9 cellular contexts compared by ENCODE assay signal in the genomic region with DNA sequence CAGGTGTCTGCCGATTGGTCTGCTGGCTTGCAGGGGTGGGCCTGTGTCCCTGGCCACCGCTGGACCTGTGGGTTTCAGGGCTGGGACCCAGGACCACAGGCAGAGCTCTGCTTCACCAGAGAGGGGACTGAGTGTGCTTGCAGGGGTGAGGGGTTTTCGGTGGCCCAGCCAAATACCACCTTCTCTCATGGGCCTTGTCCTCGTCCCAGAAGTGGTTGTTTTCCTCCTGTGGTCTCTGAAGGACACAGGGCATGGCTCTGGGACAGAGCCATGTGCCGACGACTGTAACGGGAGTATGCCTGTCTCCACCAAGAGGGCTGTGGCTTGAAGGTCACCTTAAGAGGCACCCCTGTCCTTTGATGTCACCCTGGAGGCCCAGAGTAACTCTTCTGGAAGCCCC. TPM values are rescaled to one million over a fixed set of nuclear protein-coding genes. Genes with fewer than 3 reads are reported as not detected.
DNase-seq lines count a peak whose midpoint lies in the region; ATAC-seq and TF ChIP-seq lines count a peak whose summit lies in the region.
"Not testable (repeated sequence)": the region's sequence is repeated elsewhere in the genome, so short reads cannot be mapped to it uniquely, and the experiment has no call there.
"Had no signal": no experiment of that assay in that cellular context is flagged by ENCODE, and none has a peak within 500 bp of the region (broad histone marks: within the 10 kb centered on the region; RNA-seq: fewer than 3 reads in every experiment).

No MANE protein-coding gene starts in this region.

- H3K79me1 ChIP-seq in IMR-90 (ENCODE audit: low read depth in 1 of 2, low read length in 2 of 2): not testable (repeated sequence)

- 0 out of 2 replicates have a peak overlapping the region, but pooled peaks have one; percentile 46 for H2BK120ac ChIP-seq in IMR-90 (ENCODE audit: low read depth, low read length)

- peak overlapping the region; percentile 20; the same call in 1 of the 2 replicates for H3K4ac ChIP-seq in IMR-90 (ENCODE audit: low read depth, low read length)

- H3K56ac ChIP-seq in IMR-90 (ENCODE audit: extremely low read depth, insufficient read depth, low read length): not testable (repeated sequence)

- H4K8ac ChIP-seq in IMR-90 (ENCODE audit: low read depth in 2 of 2, low read length in 2 of 2): not testable (repeated sequence)

- H3K27me3 ChIP-seq in IMR-90 (ENCODE audit: control insufficient read depth, insufficient read depth, low read length); Karpas-422 (ENCODE audit: low read length); endodermal cell (ENCODE audit: control insufficient read depth, insufficient read depth, low read length, poor library complexity, severe bottlenecking): not testable (repeated sequence)

- not testable (repeated sequence) for H4K5ac ChIP-seq in IMR-90 (ENCODE audit: low read depth, low read length)

- intact Hi-C loops in IMR-90 (cut with micrococcal nuclease): not testable (repeated sequence)
- intact Hi-C loops in posterior vena cava (cut with DNase I): loop anchor here in 1 of 2 donors (10.0 kb wide), 1 partner anchor 130 kb away; no protein-coding TSS in a partner anchor

- not testable (repeated sequence) for H2AK9ac ChIP-seq in IMR-90 (replicated peaks; ENCODE audit: low read depth, low read length, poor library complexity)

- 87% methylated on average over 3 of the region's 7 CpGs; no CpG with 5 or more reads in 1 of the 2 experiments for WGBS in IMR-90 (ENCODE audit: extremely low coverage in 2 of 2, insufficient read length in 1 of 2), 2 experiments
- WGBS in endodermal cell (ENCODE audit: insufficient coverage in 1 of 2, insufficient read length in 1 of 2), 2 experiments: 85 to 86% methylated on average over 2 to 7 of the region's 7 CpGs

- not testable (repeated sequence) for BruUV-seq in IMR-90 (replicated peaks; lab: Mats Ljungman, UMichigan)

- not testable (repeated sequence) for DNase-seq in IMR-90, endodermal cell
- DNase-seq in Karpas-422 (peak; percentile 16), posterior vena cava (ENCODE audit: low spot score) (peak; percentile 56)

- H3K4me1 ChIP-seq in IMR-90 (ENCODE audit: control insufficient read depth, insufficient read depth, low read length); Karpas-422 (ENCODE audit: low read length); endodermal cell (ENCODE audit: control insufficient read depth, insufficient read depth, low read length): not testable (repeated sequence)

- not testable (repeated sequence) for H3K9me2 ChIP-seq in Karpas-422 (replicated peaks; ENCODE audit: insufficient read depth, low read length)

- H3K9me3 ChIP-seq in IMR-90 (ENCODE audit: control insufficient read depth, insufficient read depth, low read length); Karpas-422 (ENCODE audit: low read length); endodermal cell (ENCODE audit: control insufficient read depth, low read length): not testable (repeated sequence)

- not testable (repeated sequence) for H3K27me3 Mint-ChIP-seq in endodermal cell (ENCODE audit: insufficient read depth)

- not testable (repeated sequence) for H2BK15ac ChIP-seq in IMR-90 (ENCODE audit: low read depth, low read length)

- not testable (repeated sequence) for TF ChIP-seq CTCF in IMR-90 (conservative IDR thresholded peaks at IDR 0.05; ENCODE audit: low read depth, low read length); endodermal cell (conservative IDR thresholded peaks at IDR 0.05)

- H3K9me3 Mint-ChIP-seq in endodermal cell: not testable (repeated sequence)

- not testable (repeated sequence) for H4K20me1 ChIP-seq in IMR-90 (ENCODE audit: insufficient read depth, low read length); Karpas-422 (ENCODE audit: insufficient read depth, low read depth, low read length)

- in situ Hi-C loops in IMR-90 (cut with MboI; ENCODE audit: low sequenced_read_pairs): loop anchor here (10.0 kb wide), 1 partner anchor 130 kb away; no protein-coding TSS in a partner anchor

- dilution Hi-C loops in IMR-90 (cut with HindIII; ENCODE audit: low sequenced_read_pairs, unreplicated experiment): not testable (repeated sequence)

- H3K9ac ChIP-seq in IMR-90 (ENCODE audit: low read depth, low read length); Karpas-422 (ENCODE audit: low read length); endodermal cell (ENCODE audit: extremely low read depth, low read length, poor library complexity, severe bottlenecking): not testable (repeated sequence)

- H3K4me3 ChIP-seq in IMR-90 (ENCODE audit: insufficient read depth, low read depth, low read length); Karpas-422 (ENCODE audit: low read length); endodermal cell (ENCODE audit: low read length): not testable (repeated sequence)

- CTCF ChIA-PET in IMR-90 (lab: Yijun Ruan, JAX): not testable (repeated sequence)

- H3K4me2 ChIP-seq in IMR-90 (ENCODE audit: low read depth, low read length); Karpas-422 (ENCODE audit: low read depth, low read length, poor library complexity, severe bottlenecking): not testable (repeated sequence)

- peak overlapping the region; percentile 26 for H2BK5ac ChIP-seq in IMR-90 (ENCODE audit: low read depth, low read length, poor library complexity, severe bottlenecking)

- peak overlapping the region; percentile 53; the same call in 1 of the 2 replicates for H2BK20ac ChIP-seq in IMR-90 (ENCODE audit: low read depth, low read length)

- H3K79me2 ChIP-seq in Karpas-422 (ENCODE audit: low read length): not testable (repeated sequence)

- POLR2A ChIA-PET in IMR-90 (lab: Charles Lee; ENCODE audit: unreplicated experiment): not testable (repeated sequence)

- 0 out of 2 replicates have a peak overlapping the region, but pooled peaks have one; percentile 13 for H3K14ac ChIP-seq in IMR-90 (replicated peaks; ENCODE audit: low read depth, low read length)

- TF ChIP-seq POLR2A in IMR-90 (IDR thresholded peaks at IDR 0.05; ENCODE audit: low read depth, low read length): not testable (repeated sequence)

- H3K18ac ChIP-seq in IMR-90 (ENCODE audit: low read depth, low read length): not testable (repeated sequence)

- TF ChIP-seq RAD21 in IMR-90 (IDR thresholded peaks at IDR 0.05; ENCODE audit: low read length): not testable (repeated sequence)

- not testable (repeated sequence) for H2AK5ac ChIP-seq in IMR-90 (ENCODE audit: low read depth, low read length)

- ATAC-seq in IMR-90 (ENCODE audit: low read depth): not testable (repeated sequence)

- peak overlapping the region; percentile 53 for H3K27ac Mint-ChIP-seq in endodermal cell

- not testable (repeated sequence) for H3K4me3 Mint-ChIP-seq in endodermal cell

- H3K23ac ChIP-seq in IMR-90 (ENCODE audit: low read depth, low read length): not testable (repeated sequence)

- H4K91ac ChIP-seq in IMR-90 (ENCODE audit: insufficient read depth, low read depth, low read length): peak overlapping the region; percentile 62; the same call in 1 of the 2 replicates

- not testable (repeated sequence) for H3K27ac ChIP-seq in IMR-90 (ENCODE audit: insufficient read depth, low read length); Karpas-422 (ENCODE audit: low read length); endodermal cell (ENCODE audit: low read depth, low read length)

- not testable (repeated sequence) for H3K36me3 Mint-ChIP-seq in endodermal cell (ENCODE audit: low read depth)

- not testable (repeated sequence) for H3K4me1 Mint-ChIP-seq in endodermal cell

- not testable (repeated sequence) for H3K9me1 ChIP-seq in IMR-90 (ENCODE audit: insufficient read depth, low read length)

- H2AFZ ChIP-seq in IMR-90 (replicated peaks; ENCODE audit: low read length, poor library complexity); Karpas-422 (ENCODE audit: low read length): not testable (repeated sequence)

- H3K36me3 ChIP-seq in IMR-90 (ENCODE audit: control insufficient read depth, insufficient read depth, low read length); Karpas-422 (ENCODE audit: insufficient read depth, low read length); endodermal cell (ENCODE audit: control insufficient read depth, insufficient read depth, low read length): not testable (repeated sequence)

RNA-seq across cellular contexts. Expression of gene FAM90A1, which starts 7.3 kb away (rescaled TPM):
- total RNA-seq in IMR-90 (2012; rRNA removed) (under 0.01 TPM in 1 of 2 replicates, not detected in the other), endodermal cell (under 1 TPM in 1 of 2 donors, not detected in 1; 0.40 TPM), posterior vena cava (under 1 TPM; 0.19 to 0.23 TPM)
- polyA plus RNA-seq in IMR-90 (2012; rRNA removed): 0.09 and 0.11 TPM in 2 replicates
- polyA plus RNA-seq in IMR-90 (2012; cell fraction: cytosol; rRNA removed): 0.09 and 0.10 TPM in 2 replicates
- polyA plus RNA-seq in IMR-90 (2012; cell fraction: nucleus; rRNA removed; ENCODE audit: low replicate concordance): 0.28 and 0.30 TPM in 2 replicates
- not detected in 2 replicates for total RNA-seq in Karpas-422 (2014; rRNA removed; shearing (Covaris generic); ENCODE audit: low replicate concordance)
- not detected for polyA plus RNA-seq in endodermal cell (2013, experiment 1 of 2)
- not detected for polyA plus RNA-seq in endodermal cell (2013, experiment 2 of 2)
- total RNA-seq: A172; A673; CD4-positive, alpha-beta memory T cell; CD8-positive, alpha-beta memory T cell had no signal
- polyA plus RNA-seq: CD14-positive monocyte had no signal
